7 cellular contexts compared by ENCODE assay signal in the genomic region with DNA sequence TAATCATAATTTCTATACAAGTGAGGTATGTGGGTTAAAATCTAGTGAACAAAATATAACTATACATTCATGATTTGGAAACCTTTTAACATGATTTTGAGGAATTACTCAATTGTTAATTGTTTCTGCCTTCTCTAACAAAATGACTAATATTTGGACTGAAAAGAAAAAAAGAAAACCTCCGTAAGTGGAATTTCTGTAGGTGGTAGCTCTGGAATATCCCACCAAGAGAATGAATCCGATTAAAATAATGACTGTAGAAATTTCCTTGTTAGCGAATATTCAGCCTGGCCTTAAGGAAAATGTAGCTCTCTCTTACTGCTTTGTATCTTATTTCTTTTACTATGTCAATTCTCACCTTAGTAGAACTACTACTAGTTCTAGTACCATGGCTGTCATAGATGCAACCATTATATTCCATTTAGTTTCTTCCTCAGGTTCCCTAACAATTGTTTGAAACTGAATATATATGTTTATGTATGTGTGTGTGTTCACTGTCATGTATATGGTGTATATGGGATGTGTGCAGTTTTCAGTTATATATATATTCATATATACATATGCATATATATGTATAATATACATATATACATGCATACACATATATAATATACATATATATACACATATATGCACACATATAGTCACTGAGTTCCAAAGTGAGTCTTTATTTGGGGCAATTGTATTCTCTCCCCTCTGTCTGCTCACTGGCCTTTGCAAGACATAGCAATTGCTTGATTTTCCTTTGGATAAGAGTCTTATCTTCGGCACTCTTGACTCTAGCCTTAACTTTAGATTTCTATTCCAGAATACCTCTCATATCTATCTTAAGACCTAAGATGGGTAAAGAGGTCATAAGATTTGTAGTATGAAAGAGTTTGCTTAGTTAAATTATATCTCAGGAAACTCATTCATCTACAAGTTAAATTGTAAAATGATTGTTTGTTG.
A peak's percentile ranks its signal among the peaks of the same experiment; 100 is the strongest.
DNase-seq lines count a peak whose midpoint lies in the region; FAIRE-seq and TF ChIP-seq lines count a peak whose summit lies in the region.
"Not testable (repeated sequence)": the region's sequence is repeated elsewhere in the genome, so short reads cannot be mapped to it uniquely, and the experiment has no call there.

No MANE protein-coding gene starts in this region.

- H3K27ac ChIP-seq in Karpas-422 (ENCODE audit: low read length); small intestine (ENCODE audit: low read depth in 1 of 2, low read length in 1 of 2): not testable (repeated sequence)

- H3K4me2 ChIP-seq in Karpas-422 (ENCODE audit: low read depth, low read length, poor library complexity, severe bottlenecking) = not testable (repeated sequence)

- not testable (repeated sequence) for H2AFZ ChIP-seq in Karpas-422 (ENCODE audit: low read length)

- peak; percentile 39 for FAIRE-seq in endometrium (lab: Jason Lieb, UNC)
- FAIRE-seq in small intestine (lab: Jason Lieb, UNC) = peak; percentile 67

- not testable (repeated sequence) for H3K79me2 ChIP-seq in Karpas-422 (ENCODE audit: low read length)

- not testable (repeated sequence) for H3K9me3 Mint-ChIP-seq in Calu3 (ENCODE audit: low read depth, unreplicated experiment)
- H3K9me3 Mint-ChIP-seq in activated CD4-positive, alpha-beta T cell treated with anti-CD3 and anti-CD28 coated beads, Interleukin-2, amount 10 ng/mL, durations not matched to agents 24 days and 14 days = peaks cover 39% of the 10 kb centered on the region

- intact Hi-C loops in Calu3 (cut with micrococcal nuclease; ENCODE audit: unreplicated experiment); activated CD4-positive, alpha-beta T cell treated with anti-CD3 and anti-CD28 coated beads, Interleukin-2, amount 10 ng/mL, durations not matched to agents 24 days and 14 days (cut with micrococcal nuclease): not testable (repeated sequence)

- H3K9me2 ChIP-seq in Karpas-422 (replicated peaks; ENCODE audit: insufficient read depth, low read length) = not testable (repeated sequence)

- not testable (repeated sequence) for H3K4me3 Mint-ChIP-seq in Calu3 (ENCODE audit: low read depth, unreplicated experiment); activated CD4-positive, alpha-beta T cell treated with anti-CD3 and anti-CD28 coated beads, Interleukin-2, amount 10 ng/mL, durations not matched to agents 24 days and 14 days

- not testable (repeated sequence) for H3K36me3 ChIP-seq in Karpas-422 (ENCODE audit: insufficient read depth, low read length); small intestine (ENCODE audit: control insufficient read depth in 2 of 2, insufficient read depth in 2 of 2, low read length in 2 of 2)

- not testable (repeated sequence) for BruUV-seq in Calu3 (replicated peaks; lab: Mats Ljungman, UMichigan)

- H3K9ac ChIP-seq in Karpas-422 (ENCODE audit: low read length) = not testable (repeated sequence)

- DNase-seq in Calu3 (peak; percentile 7), Karpas-422 (peak; percentile 19), RPMI7951 (ENCODE audit: low read depth) (peak; percentile 51), iPS DF 19.7 (ENCODE audit: low read depth, low spot score) (peak; percentile 77)
- DNase-seq in activated CD4-positive, alpha-beta T cell treated with anti-CD3 and anti-CD28 coated beads, Interleukin-2, amount 10 ng/mL, durations not matched to agents 24 days and 14 days = peak; percentile 27
- DNase-seq in small intestine = not testable (repeated sequence)

- H3K9me3 ChIP-seq in Karpas-422 (ENCODE audit: low read length) = peaks cover 55% of the 10 kb centered on the region
- not testable (repeated sequence) for H3K9me3 ChIP-seq in small intestine (ENCODE audit: control insufficient read depth, low read depth)

- H3K4me1 Mint-ChIP-seq in Calu3 (ENCODE audit: low read depth, unreplicated experiment); activated CD4-positive, alpha-beta T cell treated with anti-CD3 and anti-CD28 coated beads, Interleukin-2, amount 10 ng/mL, durations not matched to agents 24 days and 14 days: not testable (repeated sequence)

- not testable (repeated sequence) for H3K4me3 ChIP-seq in Karpas-422 (ENCODE audit: low read length); small intestine (ENCODE audit: low read depth in 1 of 2, low read length in 2 of 2)

- not testable (repeated sequence) for TF ChIP-seq CTCF in Calu3 (IDR thresholded peaks at IDR 0.05; ENCODE audit: unreplicated experiment)

- 37 to 56% (median 45%) methylated on average over 4 of the region's 4 CpGs for WGBS in small intestine, 3 donors

- not testable (repeated sequence) for H3K4me1 ChIP-seq in Karpas-422 (ENCODE audit: low read length); small intestine (ENCODE audit: control insufficient read depth in 2 of 2, insufficient read depth in 1 of 2, low read depth in 1 of 2, low read length in 1 of 2)

- H3K27ac Mint-ChIP-seq in Calu3 (ENCODE audit: unreplicated experiment) = peak overlapping the region; percentile 91
- H3K27ac Mint-ChIP-seq in activated CD4-positive, alpha-beta T cell treated with anti-CD3 and anti-CD28 coated beads, Interleukin-2, amount 10 ng/mL, durations not matched to agents 24 days and 14 days = not testable (repeated sequence)

- H3K36me3 Mint-ChIP-seq in Calu3 (ENCODE audit: insufficient read depth, unreplicated experiment) = peaks cover 78% of the 10 kb centered on the region
- not testable (repeated sequence) for H3K36me3 Mint-ChIP-seq in activated CD4-positive, alpha-beta T cell treated with anti-CD3 and anti-CD28 coated beads, Interleukin-2, amount 10 ng/mL, durations not matched to agents 24 days and 14 days (ENCODE audit: low read depth)

- not testable (repeated sequence) for H4K20me1 ChIP-seq in Karpas-422 (ENCODE audit: insufficient read depth, low read depth, low read length)

- H3K27me3 ChIP-seq in Karpas-422 (ENCODE audit: low read length); small intestine (ENCODE audit: control insufficient read depth in 2 of 2, insufficient read depth in 2 of 2, low read length in 2 of 2): not testable (repeated sequence)

- H3K27me3 Mint-ChIP-seq in Calu3 (ENCODE audit: unreplicated experiment) = peaks cover 17% of the 10 kb centered on the region
- H3K27me3 Mint-ChIP-seq in activated CD4-positive, alpha-beta T cell treated with anti-CD3 and anti-CD28 coated beads, Interleukin-2, amount 10 ng/mL, durations not matched to agents 24 days and 14 days = not testable (repeated sequence)

- CTCF ChIA-PET in Calu3 (lab: Charles Lee) = not testable (repeated sequence)
